In genomic region chr5:113378960-113379541, GRCh38 we compare ENCODE assay signal across 1 cellular context.
TF ChIP-seq lines count a peak whose summit lies in the region.

No MANE protein-coding gene starts in this region.

TF ChIP-seq in HEK293, 187 proteins besides CTCF, POLR2A, EP300 and RAD21 (continued from another document):
- no peak for TF ChIP-seq ZNF658 (tag by site-specific recombination; IDR thresholded peaks at IDR 0.05)
- TF ChIP-seq ZNF704 (tag by site-specific recombination; IDR thresholded peaks at IDR 0.05), result no peak
- no peak for TF ChIP-seq ZNF23 (tag by site-specific recombination; IDR thresholded peaks at IDR 0.05; ENCODE audit: borderline replicate concordance)
- no peak for TF ChIP-seq ZNF423 (tag by site-specific recombination; IDR thresholded peaks at IDR 0.05)
- no peak for TF ChIP-seq ZNF311 (tag by site-specific recombination; IDR thresholded peaks at IDR 0.05; ENCODE audit: borderline replicate concordance)
- TF ChIP-seq, protein P1, sequence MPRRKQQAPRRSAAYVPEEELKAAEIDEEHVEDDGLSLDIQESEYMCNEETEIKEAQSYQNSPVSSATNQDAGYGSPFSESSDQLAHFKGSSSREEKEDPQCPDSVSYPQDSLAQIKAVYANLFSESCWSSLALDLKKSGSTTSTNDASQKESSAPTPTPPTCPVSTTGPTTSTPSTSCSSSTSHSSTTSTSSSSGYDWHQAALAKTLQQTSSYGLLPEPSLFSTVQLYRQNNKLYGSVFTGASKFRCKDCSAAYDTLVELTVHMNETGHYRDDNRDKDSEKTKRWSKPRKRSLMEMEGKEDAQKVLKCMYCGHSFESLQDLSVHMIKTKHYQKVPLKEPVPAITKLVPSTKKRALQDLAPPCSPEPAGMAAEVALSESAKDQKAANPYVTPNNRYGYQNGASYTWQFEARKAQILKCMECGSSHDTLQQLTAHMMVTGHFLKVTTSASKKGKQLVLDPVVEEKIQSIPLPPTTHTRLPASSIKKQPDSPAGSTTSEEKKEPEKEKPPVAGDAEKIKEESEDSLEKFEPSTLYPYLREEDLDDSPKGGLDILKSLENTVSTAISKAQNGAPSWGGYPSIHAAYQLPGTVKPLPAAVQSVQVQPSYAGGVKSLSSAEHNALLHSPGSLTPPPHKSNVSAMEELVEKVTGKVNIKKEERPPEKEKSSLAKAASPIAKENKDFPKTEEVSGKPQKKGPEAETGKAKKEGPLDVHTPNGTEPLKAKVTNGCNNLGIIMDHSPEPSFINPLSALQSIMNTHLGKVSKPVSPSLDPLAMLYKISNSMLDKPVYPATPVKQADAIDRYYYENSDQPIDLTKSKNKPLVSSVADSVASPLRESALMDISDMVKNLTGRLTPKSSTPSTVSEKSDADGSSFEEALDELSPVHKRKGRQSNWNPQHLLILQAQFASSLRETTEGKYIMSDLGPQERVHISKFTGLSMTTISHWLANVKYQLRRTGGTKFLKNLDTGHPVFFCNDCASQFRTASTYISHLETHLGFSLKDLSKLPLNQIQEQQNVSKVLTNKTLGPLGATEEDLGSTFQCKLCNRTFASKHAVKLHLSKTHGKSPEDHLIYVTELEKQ (tag by site-specific recombination; IDR thresholded peaks at IDR 0.05; ENCODE audit: borderline replicate concordance), result no peak
- no peak for TF ChIP-seq ZNF146 (tag by site-specific recombination; IDR thresholded peaks at IDR 0.05)
- TF ChIP-seq ZNF404 (tag by site-specific recombination; IDR thresholded peaks at IDR 0.05), result no peak
- TF ChIP-seq MYNN (tag by site-specific recombination; IDR thresholded peaks at IDR 0.05; ENCODE audit: borderline replicate concordance), result no peak
- peak; percentile 58 for TF ChIP-seq ZNF654 (tag by site-specific recombination; IDR thresholded peaks at IDR 0.05; ENCODE audit: low read depth)
- no peak for TF ChIP-seq OSR2 (tag by site-specific recombination; IDR thresholded peaks at IDR 0.05)
- TF ChIP-seq AEBP2 (tag by site-specific recombination; IDR thresholded peaks at IDR 0.05; ENCODE audit: borderline replicate concordance), result no peak
- TF ChIP-seq ZNF175 (tag by site-specific recombination; IDR thresholded peaks at IDR 0.05), result no peak
- no peak for TF ChIP-seq GLI4 (tag by site-specific recombination; IDR thresholded peaks at IDR 0.05)
- TF ChIP-seq ZNF621 (tag by site-specific recombination; IDR thresholded peaks at IDR 0.05), result no peak
- TF ChIP-seq SP2 (tag by site-specific recombination; IDR thresholded peaks at IDR 0.05), result no peak
- peak; percentile 91 for TF ChIP-seq ZNF664 (tag by site-specific recombination; IDR thresholded peaks at IDR 0.05)
- TF ChIP-seq HIC1 (tag by site-specific recombination; IDR thresholded peaks at IDR 0.05), result no peak
- no peak for TF ChIP-seq ZBTB8A (tag by site-specific recombination; IDR thresholded peaks at IDR 0.05)
- TF ChIP-seq, protein P2, sequence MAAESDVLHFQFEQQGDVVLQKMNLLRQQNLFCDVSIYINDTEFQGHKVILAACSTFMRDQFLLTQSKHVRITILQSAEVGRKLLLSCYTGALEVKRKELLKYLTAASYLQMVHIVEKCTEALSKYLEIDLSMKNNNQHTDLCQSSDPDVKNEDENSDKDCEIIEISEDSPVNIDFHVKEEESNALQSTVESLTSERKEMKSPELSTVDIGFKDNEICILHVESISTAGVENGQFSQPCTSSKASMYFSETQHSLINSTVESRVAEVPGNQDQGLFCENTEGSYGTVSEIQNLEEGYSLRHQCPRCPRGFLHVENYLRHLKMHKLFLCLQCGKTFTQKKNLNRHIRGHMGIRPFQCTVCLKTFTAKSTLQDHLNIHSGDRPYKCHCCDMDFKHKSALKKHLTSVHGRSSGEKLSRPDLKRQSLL (tag by site-specific recombination; IDR thresholded peaks at IDR 0.05), result peak; percentile 55; the same call in 1 of the 2 replicates
- TF ChIP-seq ZNF48 (tag by site-specific recombination; IDR thresholded peaks at IDR 0.05), result no peak
- TF ChIP-seq HOXD13 (CRISPR knock-in tag; IDR thresholded peaks at IDR 0.05; ENCODE audit: borderline replicate concordance), result no peak
- no peak for TF ChIP-seq ZSCAN5A (tag by site-specific recombination; IDR thresholded peaks at IDR 0.05)
- TF ChIP-seq ZNF549 (tag by site-specific recombination; IDR thresholded peaks at IDR 0.05), result no peak
- no peak for TF ChIP-seq ZNF19 (tag by site-specific recombination; IDR thresholded peaks at IDR 0.05; ENCODE audit: low read depth)
